Comparison of ENCODE assay signal across 8 cellular contexts in genomic region chr12:100987552-100988277, GRCh38.
A peak's percentile ranks its signal among the peaks of the same experiment; 100 is the strongest.
DNase-seq lines count a peak whose midpoint lies in the region; ATAC-seq and TF ChIP-seq lines count a peak whose summit lies in the region.

No MANE protein-coding gene starts in this region.

- intact Hi-C loops in posterior vena cava (cut with DNase I) = no loop called here

- 44% methylated on average over 4 of the region's 4 CpGs for WGBS in thymus

- DNase-seq in NCI-H1694 treated with DMSO at 0.1 percent for 48 hours (lab: John Stamatoyannopoulos, UW) (peak; percentile 34), NCI-H1694 (lab: John Stamatoyannopoulos, UW) (no peak), RPMI8226 (peak; percentile 96), fibroblast of mammary gland (ENCODE audit: low read depth) (peak; percentile 83), posterior vena cava (ENCODE audit: low spot score) (no peak)

- H3K4me1 ChIP-seq in thymus (ENCODE audit: control insufficient read depth, insufficient read depth, low read length) = no peaks in the 10 kb centered on the region

- no peaks in the 10 kb centered on the region for H3K36me3 ChIP-seq in thymus (ENCODE audit: control insufficient read depth, insufficient read depth)

- no peaks in the 10 kb centered on the region for H3K27me3 ChIP-seq in thymus (ENCODE audit: control insufficient read depth, insufficient read depth)

- H3K4me3 ChIP-seq in fibroblast of mammary gland (ENCODE audit: control insufficient read depth, low read depth, low read length) = no peak overlapping the region
- no peak overlapping the region for H3K4me3 ChIP-seq in thymus (ENCODE audit: low read length)

- peak; percentile 97 for ATAC-seq in GM19467 (IDR thresholded peaks at IDR 0.05; ENCODE audit: unreplicated experiment)
- ATAC-seq in HG03354 (IDR thresholded peaks at IDR 0.05; ENCODE audit: poor library complexity, severe bottlenecking, unreplicated experiment) = peak; percentile 96

- H3K9me3 ChIP-seq in thymus (ENCODE audit: control insufficient read depth) = no peaks in the 10 kb centered on the region

- TF ChIP-seq CTCF in fibroblast of mammary gland (conservative IDR thresholded peaks at IDR 0.05; ENCODE audit: control insufficient read depth, insufficient read depth, low read depth, low read length) = peak; percentile 77

- H3K27ac ChIP-seq in thymus (ENCODE audit: low read depth) = peak overlapping the region; percentile 8

Comparison
In these comparisons a context has a peak if more than half of its experiments do, and no peak if none do; other contexts are left out.
1. DNase-seq: peak in NCI-H1694 treated with DMSO at 0.1 percent for 48 hours (single experiment), RPMI8226 (single experiment) and fibroblast of mammary gland (single experiment); none in NCI-H1694 (single experiment) and posterior vena cava (single experiment).